In genomic region chr15:40449275-40449674, GRCh38 we compare ENCODE assay signal across 1 cellular context.
A peak's percentile ranks its signal among the peaks of the same experiment; 100 is the strongest.
TF ChIP-seq lines count a peak whose summit lies in the region.

No MANE protein-coding gene starts in this region.

TF ChIP-seq in K562, 482 proteins besides CTCF, POLR2A, EP300 and RAD21:
- TF ChIP-seq ZNF589 (CRISPR knock-in tag; IDR thresholded peaks at IDR 0.05; ENCODE audit: low read depth) (no peak), ATF3 (IDR thresholded peaks at IDR 0.05) (peak; percentile 39; the same call in 1 of the 2 replicates), ATF3 (CRISPR knock-in tag; conservative IDR thresholded peaks at IDR 0.05) (no peak), FOSL1 (tag; conservative IDR thresholded peaks at IDR 0.05) (0 out of 2 replicates have a peak, but pooled peaks have one; percentile 32)
- TF ChIP-seq, protein P1, sequence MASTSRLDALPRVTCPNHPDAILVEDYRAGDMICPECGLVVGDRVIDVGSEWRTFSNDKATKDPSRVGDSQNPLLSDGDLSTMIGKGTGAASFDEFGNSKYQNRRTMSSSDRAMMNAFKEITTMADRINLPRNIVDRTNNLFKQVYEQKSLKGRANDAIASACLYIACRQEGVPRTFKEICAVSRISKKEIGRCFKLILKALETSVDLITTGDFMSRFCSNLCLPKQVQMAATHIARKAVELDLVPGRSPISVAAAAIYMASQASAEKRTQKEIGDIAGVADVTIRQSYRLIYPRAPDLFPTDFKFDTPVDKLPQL (IDR thresholded peaks at IDR 0.05; ENCODE audit: extremely low read depth, insufficient read length) = no peak
